ENCODE assay signal across 15 cellular contexts in the genomic region with DNA sequence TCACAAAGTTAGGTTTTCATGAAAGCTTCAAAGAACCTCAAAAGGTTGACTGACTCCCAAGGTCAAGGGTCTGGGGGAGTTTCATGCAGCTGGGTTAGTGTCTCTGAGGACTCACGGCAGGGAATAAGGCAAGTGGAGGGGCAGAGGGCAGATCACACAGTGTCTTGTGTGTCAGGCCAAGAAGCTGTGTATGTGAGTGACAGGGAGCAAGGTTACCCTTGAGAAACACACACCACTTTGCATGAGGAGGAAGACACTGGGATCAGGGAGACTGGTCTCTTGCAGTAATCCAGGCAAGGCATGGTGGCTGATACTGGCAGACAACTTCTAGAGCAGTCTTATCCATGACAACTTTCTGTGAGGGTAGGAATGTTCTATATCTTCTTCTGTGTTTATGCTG. TPM values are rescaled to one million over a fixed set of nuclear protein-coding genes. Genes with fewer than 3 reads are reported as not detected.
DNase-seq lines count a peak whose midpoint lies in the region; FAIRE-seq and TF ChIP-seq lines count a peak whose summit lies in the region.
"Had no signal": no experiment of that assay in that cellular context is flagged by ENCODE, and none has a peak within 500 bp of the region (broad histone marks: within the 10 kb centered on the region; RNA-seq: fewer than 3 reads in every experiment).

No MANE protein-coding gene starts in this region.

- no peak overlapping the region for H2BK5ac ChIP-seq in H9 (ENCODE audit: insufficient read length, low read length)

- no peak overlapping the region for H2BK15ac ChIP-seq in H9 (ENCODE audit: low read depth, low read length)

- dilution Hi-C loops in endothelial cell of umbilical vein (cut with MboI; ENCODE audit: extremely low pct_ligation_motif_present, low sequenced_read_pairs), result no loop called here

- no peak overlapping the region for H2AFZ ChIP-seq in OCI-LY3 (ENCODE audit: low read depth, low read length)
- no peak overlapping the region for H2AFZ ChIP-seq in endothelial cell of umbilical vein (ENCODE audit: low read depth, low read length)
- H2AFZ ChIP-seq in H9 (ENCODE audit: low read length), result no peak overlapping the region

- TF ChIP-seq POLR2A in endothelial cell of umbilical vein (IDR thresholded peaks at IDR 0.05; ENCODE audit: low read depth, low read length), result no peak

- intact Hi-C loops in CD14-positive monocyte (cut with micrococcal nuclease) (no loop called here), endothelial cell of umbilical vein (cut with micrococcal nuclease) (no loop called here)

- H4K8ac ChIP-seq in H9 (replicated peaks; ENCODE audit: insufficient read length, low read depth, low read length), result no peak overlapping the region

- H2BK12ac ChIP-seq in H9 (ENCODE audit: insufficient read length, low read depth, low read length), result no peak overlapping the region

- H3T11ph ChIP-seq in H9 (ENCODE audit: low read length), result no peak overlapping the region

- no peak overlapping the region for H4K5ac ChIP-seq in H9 (ENCODE audit: insufficient read length, low read depth, low read length)

- H3K4me3 ChIP-seq in OCI-LY3 (ENCODE audit: low read length) (no peak overlapping the region), endothelial cell of umbilical vein (replicated peaks in 1 of 3; ENCODE audit: insufficient read depth in 1 of 3, low read depth in 1 of 3, low read length in 3 of 3) (no peak overlapping the region)
- H3K4me3 ChIP-seq: ascending aorta, gastrocnemius medialis, Peyer's patch had no signal

- H4K20me1 ChIP-seq in OCI-LY3 (ENCODE audit: insufficient read depth, low read length) (no peaks in the 10 kb centered on the region), endothelial cell of umbilical vein (replicated peaks; ENCODE audit: control insufficient read depth, extremely low read depth, insufficient read depth, low read length) (no peaks in the 10 kb centered on the region), H9 (ENCODE audit: control insufficient read depth, insufficient read depth, insufficient read length) (peaks cover 4% of the 10 kb centered on the region)

- no peak overlapping the region for H3K56ac ChIP-seq in H9 (ENCODE audit: insufficient read length, low read depth, low read length)

- H3K18ac ChIP-seq in H9 (ENCODE audit: insufficient read length, low read depth, low read length), result no peak overlapping the region

- no peak overlapping the region for H3K23ac ChIP-seq in H9 (ENCODE audit: insufficient read length, low read depth, low read length)

- H3K27me3 Mint-ChIP-seq in CD14-positive monocyte (ENCODE audit: low read depth in 3 of 3), result peaks cover 0 to 2% (median 2%) of the 10 kb centered on the region in 3 donors
- peaks cover 2% of the 10 kb centered on the region; the same call in 1 of the 2 replicates for H3K27me3 Mint-ChIP-seq in H9 (ENCODE audit: low read depth)

- H2AK5ac ChIP-seq in H9 (ENCODE audit: insufficient read length, low read length), result no peak overlapping the region

- no peak overlapping the region for H3K4ac ChIP-seq in H9 (ENCODE audit: low read depth, low read length)

- no peaks in the 10 kb centered on the region for H3K27me3 ChIP-seq in OCI-LY3 (ENCODE audit: low read depth, low read length)
- H3K27me3 ChIP-seq in endothelial cell of umbilical vein (ENCODE audit: control insufficient read depth in 2 of 2, insufficient read depth in 2 of 2, low read length in 2 of 2), result no peaks in the 10 kb centered on the region
- H3K27me3 ChIP-seq in H9 (ENCODE audit: insufficient read depth, low read length), result 0 out of 2 replicates have a peak, but pooled peaks cover 1% of the 10 kb centered on the region
- H3K27me3 ChIP-seq: ascending aorta, gastrocnemius medialis, Peyer's patch had no signal

- H3K79me2 ChIP-seq in OCI-LY3 (ENCODE audit: low read length), result peaks cover 25% of the 10 kb centered on the region
- H3K79me2 ChIP-seq in endothelial cell of umbilical vein (ENCODE audit: control insufficient read depth, insufficient read depth, low read length), result peaks cover 17% of the 10 kb centered on the region
- H3K79me2 ChIP-seq in H9 (ENCODE audit: insufficient read depth, low read length), result peaks cover 2% of the 10 kb centered on the region; the same call in 1 of the 2 replicates

- DNase-seq in CD14-positive monocyte (ENCODE audit: low spot score) (no peak), endothelial cell of umbilical vein (ENCODE audit: low read depth, low spot score) (peak; percentile 27), SW480 (ENCODE audit: low spot score) (no peak), activated gamma-delta T cell treated with Interleukin-2 at 50 U/mL for 16 hours (no peak), H9 (no peak)
- DNase-seq: effector memory CD4-positive, alpha-beta T cell; gastrocnemius medialis; islet precursor cell; NCI-H1436 treated with DMSO at 0.1 percent for 48 hours; NCI-H510A; Peyer's patch; right cardiac atrium had no signal

- H3K36me3 ChIP-seq in OCI-LY3 (replicated peaks; ENCODE audit: low read depth, low read length) (peaks cover 4% of the 10 kb centered on the region), endothelial cell of umbilical vein (ENCODE audit: control insufficient read depth in 2 of 2, extremely low read depth in 1 of 2, insufficient read depth in 2 of 2, low read length in 2 of 2) (peaks cover 0 to 3% of the 10 kb centered on the region in 2 experiments)
- H3K36me3 ChIP-seq: gastrocnemius medialis, Peyer's patch had no signal

- no peak for TF ChIP-seq CTCF in CD14-positive monocyte (IDR thresholded peaks at IDR 0.05)
- TF ChIP-seq CTCF in OCI-LY3 (IDR thresholded peaks at IDR 0.05; ENCODE audit: low read depth, low read length), result no peak
- no peak for TF ChIP-seq CTCF in endothelial cell of umbilical vein (IDR thresholded peaks at IDR 0.05; ENCODE audit: extremely low read depth in 1 of 2, insufficient read depth in 1 of 2, low read depth in 1 of 2, low read length in 2 of 2)
- no peak for TF ChIP-seq CTCF in H9 (conservative IDR thresholded peaks at IDR 0.05)

- no peak overlapping the region for H2BK120ac ChIP-seq in H9 (ENCODE audit: low read depth, low read length, poor library complexity, severe bottlenecking)

- no peaks in the 10 kb centered on the region for H3K23me2 ChIP-seq in H9 (ENCODE audit: insufficient read length, low read depth, low read length, poor library complexity, severe bottlenecking)

- CTCF ChIA-PET in endothelial cell of umbilical vein (lab: Charles Lee), result interaction anchor here (1.2 to 4.5 kb wide), 5 partner anchors 11 to 164 kb away, joined by 4 to 29 read pairs (median 7); no protein-coding TSS in a partner anchor

- POLR2A ChIA-PET in endothelial cell of umbilical vein (lab: Charles Lee), result interaction anchor here (1.1 to 1.3 kb wide), 2 partner anchors 17 to 49 kb away, joined by 5 to 10 read pairs; a partner anchor contains a TSS

- H3K4me1 ChIP-seq in OCI-LY3 (ENCODE audit: low read length) (peaks cover 89% of the 10 kb centered on the region), endothelial cell of umbilical vein (ENCODE audit: control insufficient read depth, extremely low read depth, insufficient read depth, low read length) (peaks cover 45% of the 10 kb centered on the region), H9 (ENCODE audit: insufficient read depth, low read length) (peaks cover 5% of the 10 kb centered on the region; the same call in 1 of the 2 replicates)

- peak overlapping the region; percentile 21 to 83 (median 48) for H3K27ac Mint-ChIP-seq in CD14-positive monocyte
- peak overlapping the region in 1 of 3 experiments; percentile 22; a peak in 1 of 7 replicates for H3K27ac Mint-ChIP-seq in H9

- FAIRE-seq in endothelial cell of umbilical vein (lab: Jason Lieb, UNC), result peak; percentile 49

- no peak overlapping the region for H4K91ac ChIP-seq in H9 (ENCODE audit: insufficient read length, low read depth, low read length)

- H3K9me3 Mint-ChIP-seq in CD14-positive monocyte (no peaks in the 10 kb centered on the region), H9 (no peaks in the 10 kb centered on the region)

- H3K14ac ChIP-seq in H9 (ENCODE audit: insufficient read depth, low read length), result no peak overlapping the region

- peaks cover 30 to 59% of the 10 kb centered on the region in 2 donors for H3K36me3 Mint-ChIP-seq in CD14-positive monocyte
- H3K36me3 Mint-ChIP-seq in H9 (ENCODE audit: insufficient read depth in 1 of 3, low read depth in 3 of 3), result peaks cover 11 to 26% (median 17%) of the 10 kb centered on the region in 3 experiments

- peaks cover 2% of the 10 kb centered on the region for H3K79me1 ChIP-seq in H9 (ENCODE audit: insufficient read depth, low read depth, low read length, poor library complexity, severe bottlenecking)

- BruUV-seq in endothelial cell of umbilical vein (replicated peaks; lab: Mats Ljungman, UMichigan), result no TSS peak

- H3K4me3 Mint-ChIP-seq in CD14-positive monocyte, result no peak overlapping the region
- no peak overlapping the region for H3K4me3 Mint-ChIP-seq in H9

- H3K9me1 ChIP-seq in endothelial cell of umbilical vein (replicated peaks; ENCODE audit: control insufficient read depth, extremely low read depth, insufficient read depth, low read length), result no peaks in the 10 kb centered on the region

- no CpG with 5 or more reads among the region's 1 CpG for WGBS in H9 (ENCODE audit: extremely low coverage, insufficient read length, low lambda C conversion rate)

- H2BK20ac ChIP-seq in H9 (ENCODE audit: low read depth, low read length, poor library complexity, severe bottlenecking), result no peak overlapping the region

- peak overlapping the region; percentile 98 for H3K27ac ChIP-seq in OCI-LY3 (ENCODE audit: low read length)
- no peak overlapping the region for H3K27ac ChIP-seq in endothelial cell of umbilical vein (ENCODE audit: insufficient read depth, low read depth, low read length)
- H3K27ac ChIP-seq in H9 (ENCODE audit: insufficient read length, low read depth, low read length), result no peak overlapping the region
- H3K27ac ChIP-seq: C4-2B, gastrocnemius medialis had no signal

- H3K9ac ChIP-seq in OCI-LY3 (ENCODE audit: low read length) (peak overlapping the region; percentile 88; the same call in 1 of the 2 replicates), endothelial cell of umbilical vein (replicated peaks; ENCODE audit: extremely low read depth, insufficient read depth, low read length) (no peak overlapping the region), H9 (ENCODE audit: extremely low read depth, insufficient read length, low read length) (no peak overlapping the region)

- H3K4me2 ChIP-seq in OCI-LY3 (ENCODE audit: low read length) (peak overlapping the region; percentile 73), endothelial cell of umbilical vein (ENCODE audit: insufficient read depth, low read length) (no peak overlapping the region), H9 (ENCODE audit: insufficient read depth, insufficient read length, low read length) (no peak overlapping the region)

- H3K4me1 Mint-ChIP-seq in CD14-positive monocyte, result peaks cover 49% of the 10 kb centered on the region
- H3K4me1 Mint-ChIP-seq in H9, result peaks cover 10% of the 10 kb centered on the region in 2 experiments

- H3K9me3 ChIP-seq in OCI-LY3 (ENCODE audit: insufficient read depth, low read length), result no peaks in the 10 kb centered on the region
- no peaks in the 10 kb centered on the region for H3K9me3 ChIP-seq in endothelial cell of umbilical vein (replicated peaks; ENCODE audit: control insufficient read depth, insufficient read depth, low read length)
- no peaks in the 10 kb centered on the region for H3K9me3 ChIP-seq in H9 (ENCODE audit: control insufficient read depth, low read depth, low read length)
- H3K9me3 ChIP-seq: ascending aorta, gastrocnemius medialis, Peyer's patch had no signal

RNA-seq across cellular contexts. Expression of a gene that starts 6.3 kb away (rescaled TPM):
- 100 to 1,000 TPM; 244 to 271 TPM for polyA plus RNA-seq in CD14-positive monocyte
- total RNA-seq in endothelial cell of umbilical vein, result 131 and 169 TPM in 2 replicates
- polyA plus RNA-seq in endothelial cell of umbilical vein, result 180 and 184 TPM in 2 replicates
- 105 TPM in 2 replicates for polyA plus RNA-seq in endothelial cell of umbilical vein (2011; cell fraction: cytosol; rRNA removed)
- 77.0 and 84.7 TPM in 2 replicates for polyA plus RNA-seq in endothelial cell of umbilical vein (2011; cell fraction: nucleus; rRNA removed)
- 76.8 and 86.5 TPM in 2 replicates for polyA plus RNA-seq in endothelial cell of umbilical vein (2012)
- polyA minus RNA-seq in endothelial cell of umbilical vein, result 187 and 214 TPM in 2 replicates
- polyA minus RNA-seq in endothelial cell of umbilical vein (2011; cell fraction: cytosol; rRNA and poly(A)+ RNA removed), result 70.7 TPM
- polyA minus RNA-seq in endothelial cell of umbilical vein (2011; cell fraction: nucleus; rRNA and poly(A)+ RNA removed), result 24.4 and 26.2 TPM in 2 replicates
- total RNA-seq in H9 (2021), result 173 and 185 TPM in 2 replicates

RNA-seq across cellular contexts. Expression of a gene that starts 11.7 kb away (rescaled TPM):
- polyA plus RNA-seq in CD14-positive monocyte, result 1 to 10 TPM; 3.7 to 4.5 TPM
- total RNA-seq in endothelial cell of umbilical vein, result 5.6 and 7.2 TPM in 2 replicates
- polyA plus RNA-seq in endothelial cell of umbilical vein, result 8.2 and 9.3 TPM in 2 replicates
- polyA plus RNA-seq in endothelial cell of umbilical vein (2011; cell fraction: cytosol; rRNA removed), result 7.1 and 7.3 TPM in 2 replicates
- polyA plus RNA-seq in endothelial cell of umbilical vein (2011; cell fraction: nucleus; rRNA removed), result 5.3 and 6.0 TPM in 2 replicates
- polyA plus RNA-seq in endothelial cell of umbilical vein (2012), result 1.5 and 1.8 TPM in 2 replicates
- polyA minus RNA-seq in endothelial cell of umbilical vein, result 2.4 and 3.6 TPM in 2 replicates
- 10.3 TPM for polyA minus RNA-seq in endothelial cell of umbilical vein (2011; cell fraction: cytosol; rRNA and poly(A)+ RNA removed)
- polyA minus RNA-seq in endothelial cell of umbilical vein (2011; cell fraction: nucleus; rRNA and poly(A)+ RNA removed), result 2.5 TPM in 2 replicates
- 28.6 and 29.6 TPM in 2 replicates for total RNA-seq in H9 (2021)

RNA-seq across cellular contexts. Expression of a gene that starts 36.4 kb away (rescaled TPM):
- polyA plus RNA-seq in CD14-positive monocyte (10 to 100 TPM; 33.8 to 34.5 TPM), endothelial cell of umbilical vein (86.6 and 102 TPM in 2 replicates)
- total RNA-seq in endothelial cell of umbilical vein (50.3 and 58.0 TPM in 2 replicates), H9 (2021) (61.7 and 67.8 TPM in 2 replicates)
- 88.4 and 97.2 TPM in 2 replicates for polyA plus RNA-seq in endothelial cell of umbilical vein (2011; cell fraction: cytosol; rRNA removed)
- polyA plus RNA-seq in endothelial cell of umbilical vein (2011; cell fraction: nucleus; rRNA removed), result 99.2 and 99.9 TPM in 2 replicates
- 65.5 and 79.5 TPM in 2 replicates for polyA plus RNA-seq in endothelial cell of umbilical vein (2012)
- 82.8 and 101 TPM in 2 replicates for polyA minus RNA-seq in endothelial cell of umbilical vein
- polyA minus RNA-seq in endothelial cell of umbilical vein (2011; cell fraction: cytosol; rRNA and poly(A)+ RNA removed), result 69.5 TPM
- polyA minus RNA-seq in endothelial cell of umbilical vein (2011; cell fraction: nucleus; rRNA and poly(A)+ RNA removed), result 31.0 and 38.9 TPM in 2 replicates

RNA-seq across cellular contexts. Expression of a gene that starts 48.6 kb away (rescaled TPM):
- 1 to 10 TPM; 1.5 to 1.9 TPM for polyA plus RNA-seq in CD14-positive monocyte
- 30.6 and 33.7 TPM in 2 replicates for total RNA-seq in endothelial cell of umbilical vein
- 20.6 and 21.1 TPM in 2 replicates for polyA plus RNA-seq in endothelial cell of umbilical vein
- polyA plus RNA-seq in endothelial cell of umbilical vein (2011; cell fraction: cytosol; rRNA removed), result 18.3 and 19.6 TPM in 2 replicates
- polyA plus RNA-seq in endothelial cell of umbilical vein (2011; cell fraction: nucleus; rRNA removed), result 23.3 and 23.6 TPM in 2 replicates
- polyA plus RNA-seq in endothelial cell of umbilical vein (2012), result 22.9 and 24.4 TPM in 2 replicates
- polyA minus RNA-seq in endothelial cell of umbilical vein, result 41.2 and 46.6 TPM in 2 replicates
- 8.4 TPM for polyA minus RNA-seq in endothelial cell of umbilical vein (2011; cell fraction: cytosol; rRNA and poly(A)+ RNA removed)
- 40.4 and 42.2 TPM in 2 replicates for polyA minus RNA-seq in endothelial cell of umbilical vein (2011; cell fraction: nucleus; rRNA and poly(A)+ RNA removed)
- total RNA-seq in H9 (2021), result 76.1 and 77.1 TPM in 2 replicates
